In genomic region chr3:180804871-180805430, GRCh38 we compare ENCODE assay signal across 8 cellular contexts.
A peak's percentile ranks its signal among the peaks of the same experiment; 100 is the strongest.
DNase-seq lines count a peak whose midpoint lies in the region; ATAC-seq lines count a peak whose summit lies in the region.

No MANE protein-coding gene starts in this region.

- DNase-seq in HT1080 (ENCODE audit: low read depth): peak; percentile 43
- DNase-seq in SK-MEL-5 (ENCODE audit: low read depth, low spot score): peak; percentile 68
- peak; percentile 46 for DNase-seq in left cardiac atrium
- no peak for DNase-seq in sciatic nerve (ENCODE audit: low spot score)
- no peak for DNase-seq in activated T-cell treated with anti-CD3 and anti-CD28 coated beads, Interleukin-2, amount 50 U/mL, for 4 hours
- DNase-seq in stimulated activated CD8-positive, alpha-beta memory T cell treated with anti-CD3 and anti-CD28 coated beads, Interleukin-4, amount 100 ng/mL, for 48 hours: no peak
- no peak for DNase-seq in activated T-cell treated with anti-CD3 and anti-CD28 coated beads, Interleukin-2, amount 50 U/mL, for 24 hours

- no peak overlapping the region for H3K27ac Mint-ChIP-seq in activated T-cell treated with anti-CD3 and anti-CD28 coated beads, Interleukin-2, amount 50 U/mL, for 24 hours

- H3K36me3 Mint-ChIP-seq in activated T-cell treated with anti-CD3 and anti-CD28 coated beads, Interleukin-2, amount 50 U/mL, for 4 hours (ENCODE audit: insufficient read depth): no peaks in the 10 kb centered on the region
- no peaks in the 10 kb centered on the region for H3K36me3 Mint-ChIP-seq in activated T-cell treated with anti-CD3 and anti-CD28 coated beads, Interleukin-2, amount 50 U/mL, for 24 hours (ENCODE audit: low read depth)

- ATAC-seq in left cardiac atrium (peak; percentile 67 to 70), sciatic nerve (peak; percentile 82), HG03196 (IDR thresholded peaks at IDR 0.05; ENCODE audit: unreplicated experiment) (no peak)
- no peak for ATAC-seq in activated T-cell treated with anti-CD3 and anti-CD28 coated beads, Interleukin-2, amount 50 U/mL, for 4 hours

- in situ Hi-C loops in SK-MEL-5 (cut with HindIII; ENCODE audit: low pct_unique_long_range_greater_than_20kb, low sequenced_read_pairs): no loop called here

- H3K9me3 Mint-ChIP-seq in activated T-cell treated with anti-CD3 and anti-CD28 coated beads, Interleukin-2, amount 50 U/mL, for 4 hours: no peaks in the 10 kb centered on the region
- no peaks in the 10 kb centered on the region for H3K9me3 Mint-ChIP-seq in activated T-cell treated with anti-CD3 and anti-CD28 coated beads, Interleukin-2, amount 50 U/mL, for 24 hours

- intact Hi-C loops in left cardiac atrium (cut with DNase I) (loop anchor here (5.0 to 10.0 kb wide), 2 partner anchors 372 to 470 kb away; no protein-coding TSS in a partner anchor), sciatic nerve (cut with DNase I) (no loop called here)

- H3K4me3 Mint-ChIP-seq in activated T-cell treated with anti-CD3 and anti-CD28 coated beads, Interleukin-2, amount 50 U/mL, for 4 hours: no peak overlapping the region
- H3K4me3 Mint-ChIP-seq in activated T-cell treated with anti-CD3 and anti-CD28 coated beads, Interleukin-2, amount 50 U/mL, for 24 hours: no peak overlapping the region

- no peaks in the 10 kb centered on the region for H3K4me1 Mint-ChIP-seq in activated T-cell treated with anti-CD3 and anti-CD28 coated beads, Interleukin-2, amount 50 U/mL, for 4 hours (ENCODE audit: low read depth)
- no peaks in the 10 kb centered on the region for H3K4me1 Mint-ChIP-seq in activated T-cell treated with anti-CD3 and anti-CD28 coated beads, Interleukin-2, amount 50 U/mL, for 24 hours (ENCODE audit: low read depth)

- H3K27me3 Mint-ChIP-seq in activated T-cell treated with anti-CD3 and anti-CD28 coated beads, Interleukin-2, amount 50 U/mL, for 4 hours (ENCODE audit: low read depth): peaks cover 8% of the 10 kb centered on the region
- peaks cover 3% of the 10 kb centered on the region for H3K27me3 Mint-ChIP-seq in activated T-cell treated with anti-CD3 and anti-CD28 coated beads, Interleukin-2, amount 50 U/mL, for 24 hours

Comparison
In these comparisons a context has a peak if more than half of its experiments do, and no peak if none do; other contexts are left out.
1. DNase-seq: peak in HT1080 (single experiment), SK-MEL-5 (single experiment) and left cardiac atrium (single experiment); none in sciatic nerve (single experiment), activated T-cell treated with anti-CD3 and anti-CD28 coated beads, Interleukin-2, amount 50 U/mL, for 4 hours (single experiment), stimulated activated CD8-positive, alpha-beta memory T cell treated with anti-CD3 and anti-CD28 coated beads, Interleukin-4, amount 100 ng/mL, for 48 hours (single experiment) and activated T-cell treated with anti-CD3 and anti-CD28 coated beads, Interleukin-2, amount 50 U/mL, for 24 hours (single experiment).
2. ATAC-seq: peak in left cardiac atrium (2 of 2) and sciatic nerve (single experiment); none in activated T-cell treated with anti-CD3 and anti-CD28 coated beads, Interleukin-2, amount 50 U/mL, for 4 hours (0 of 2) and HG03196 (single experiment).